In the genomic region with DNA sequence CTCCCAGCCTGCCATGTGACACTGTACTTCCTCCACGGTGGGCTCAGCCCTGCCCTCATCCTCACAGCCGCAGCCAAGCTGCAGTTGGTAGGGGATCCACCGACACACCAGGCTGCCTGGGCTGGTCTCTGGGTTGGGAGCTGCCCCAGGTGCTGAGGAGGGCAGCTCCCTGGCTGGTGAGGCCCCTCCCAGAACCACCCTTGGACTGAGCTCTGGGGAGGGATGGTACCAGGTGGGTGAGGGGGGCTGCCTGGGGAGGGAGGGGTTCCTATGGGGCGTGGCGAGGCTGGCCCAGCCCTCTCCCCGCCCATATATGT, we compare ENCODE assay signal across 1 cellular context.
A peak's percentile ranks its signal among the peaks of the same experiment; 100 is the strongest.
TF ChIP-seq lines count a peak whose summit lies in the region.

No MANE protein-coding gene starts in this region.

TF ChIP-seq in HepG2, 621 proteins besides CTCF, POLR2A, EP300 and RAD21 (continued from another document):
- TF ChIP-seq, protein P1, sequence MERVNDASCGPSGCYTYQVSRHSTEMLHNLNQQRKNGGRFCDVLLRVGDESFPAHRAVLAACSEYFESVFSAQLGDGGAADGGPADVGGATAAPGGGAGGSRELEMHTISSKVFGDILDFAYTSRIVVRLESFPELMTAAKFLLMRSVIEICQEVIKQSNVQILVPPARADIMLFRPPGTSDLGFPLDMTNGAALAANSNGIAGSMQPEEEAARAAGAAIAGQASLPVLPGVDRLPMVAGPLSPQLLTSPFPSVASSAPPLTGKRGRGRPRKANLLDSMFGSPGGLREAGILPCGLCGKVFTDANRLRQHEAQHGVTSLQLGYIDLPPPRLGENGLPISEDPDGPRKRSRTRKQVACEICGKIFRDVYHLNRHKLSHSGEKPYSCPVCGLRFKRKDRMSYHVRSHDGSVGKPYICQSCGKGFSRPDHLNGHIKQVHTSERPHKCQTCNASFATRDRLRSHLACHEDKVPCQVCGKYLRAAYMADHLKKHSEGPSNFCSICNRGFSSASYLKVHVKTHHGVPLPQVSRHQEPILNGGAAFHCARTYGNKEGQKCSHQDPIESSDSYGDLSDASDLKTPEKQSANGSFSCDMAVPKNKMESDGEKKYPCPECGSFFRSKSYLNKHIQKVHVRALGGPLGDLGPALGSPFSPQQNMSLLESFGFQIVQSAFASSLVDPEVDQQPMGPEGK (CRISPR knock-in tag; IDR thresholded peaks at IDR 0.05), result peak; percentile 34; the same call in 1 of the 2 replicates
- TF ChIP-seq PCBP1 (IDR thresholded peaks at IDR 0.05; ENCODE audit: borderline replicate concordance, low read depth, low read length), result 0 out of 2 replicates have a peak, but pooled peaks have one; percentile 56
- TF ChIP-seq, protein P2, sequence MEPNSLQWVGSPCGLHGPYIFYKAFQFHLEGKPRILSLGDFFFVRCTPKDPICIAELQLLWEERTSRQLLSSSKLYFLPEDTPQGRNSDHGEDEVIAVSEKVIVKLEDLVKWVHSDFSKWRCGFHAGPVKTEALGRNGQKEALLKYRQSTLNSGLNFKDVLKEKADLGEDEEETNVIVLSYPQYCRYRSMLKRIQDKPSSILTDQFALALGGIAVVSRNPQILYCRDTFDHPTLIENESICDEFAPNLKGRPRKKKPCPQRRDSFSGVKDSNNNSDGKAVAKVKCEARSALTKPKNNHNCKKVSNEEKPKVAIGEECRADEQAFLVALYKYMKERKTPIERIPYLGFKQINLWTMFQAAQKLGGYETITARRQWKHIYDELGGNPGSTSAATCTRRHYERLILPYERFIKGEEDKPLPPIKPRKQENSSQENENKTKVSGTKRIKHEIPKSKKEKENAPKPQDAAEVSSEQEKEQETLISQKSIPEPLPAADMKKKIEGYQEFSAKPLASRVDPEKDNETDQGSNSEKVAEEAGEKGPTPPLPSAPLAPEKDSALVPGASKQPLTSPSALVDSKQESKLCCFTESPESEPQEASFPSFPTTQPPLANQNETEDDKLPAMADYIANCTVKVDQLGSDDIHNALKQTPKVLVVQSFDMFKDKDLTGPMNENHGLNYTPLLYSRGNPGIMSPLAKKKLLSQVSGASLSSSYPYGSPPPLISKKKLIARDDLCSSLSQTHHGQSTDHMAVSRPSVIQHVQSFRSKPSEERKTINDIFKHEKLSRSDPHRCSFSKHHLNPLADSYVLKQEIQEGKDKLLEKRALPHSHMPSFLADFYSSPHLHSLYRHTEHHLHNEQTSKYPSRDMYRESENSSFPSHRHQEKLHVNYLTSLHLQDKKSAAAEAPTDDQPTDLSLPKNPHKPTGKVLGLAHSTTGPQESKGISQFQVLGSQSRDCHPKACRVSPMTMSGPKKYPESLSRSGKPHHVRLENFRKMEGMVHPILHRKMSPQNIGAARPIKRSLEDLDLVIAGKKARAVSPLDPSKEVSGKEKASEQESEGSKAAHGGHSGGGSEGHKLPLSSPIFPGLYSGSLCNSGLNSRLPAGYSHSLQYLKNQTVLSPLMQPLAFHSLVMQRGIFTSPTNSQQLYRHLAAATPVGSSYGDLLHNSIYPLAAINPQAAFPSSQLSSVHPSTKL (CRISPR knock-in tag; IDR thresholded peaks at IDR 0.05), result no peak
- no peak for TF ChIP-seq ZNF740 (CRISPR knock-in tag; IDR thresholded peaks at IDR 0.05)
- TF ChIP-seq PRDM15 (CRISPR knock-in tag; IDR thresholded peaks at IDR 0.05), result no peak
- TF ChIP-seq ZNF761 (CRISPR knock-in tag; conservative IDR thresholded peaks at IDR 0.05), result 0 out of 2 replicates have a peak, but pooled peaks have one; percentile 15
- no peak for TF ChIP-seq TBX3 (IDR thresholded peaks at IDR 0.05; ENCODE audit: borderline replicate concordance)
- TF ChIP-seq, protein P3, sequence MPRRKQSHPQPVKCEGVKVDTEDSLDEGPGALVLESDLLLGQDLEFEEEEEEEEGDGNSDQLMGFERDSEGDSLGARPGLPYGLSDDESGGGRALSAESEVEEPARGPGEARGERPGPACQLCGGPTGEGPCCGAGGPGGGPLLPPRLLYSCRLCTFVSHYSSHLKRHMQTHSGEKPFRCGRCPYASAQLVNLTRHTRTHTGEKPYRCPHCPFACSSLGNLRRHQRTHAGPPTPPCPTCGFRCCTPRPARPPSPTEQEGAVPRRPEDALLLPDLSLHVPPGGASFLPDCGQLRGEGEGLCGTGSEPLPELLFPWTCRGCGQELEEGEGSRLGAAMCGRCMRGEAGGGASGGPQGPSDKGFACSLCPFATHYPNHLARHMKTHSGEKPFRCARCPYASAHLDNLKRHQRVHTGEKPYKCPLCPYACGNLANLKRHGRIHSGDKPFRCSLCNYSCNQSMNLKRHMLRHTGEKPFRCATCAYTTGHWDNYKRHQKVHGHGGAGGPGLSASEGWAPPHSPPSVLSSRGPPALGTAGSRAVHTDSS (CRISPR knock-in tag; conservative IDR thresholded peaks at IDR 0.05), result no peak
- 0 out of 2 replicates have a peak, but pooled peaks have one; percentile 10 for TF ChIP-seq SRY (CRISPR knock-in tag; IDR thresholded peaks at IDR 0.05)
- TF ChIP-seq ZFP82 (CRISPR knock-in tag; IDR thresholded peaks at IDR 0.05; ENCODE audit: borderline replicate concordance), result no peak
- 0 out of 2 replicates have a peak, but pooled peaks have one; percentile 53 for TF ChIP-seq ZNF589 (CRISPR knock-in tag; conservative IDR thresholded peaks at IDR 0.05)
- TF ChIP-seq, protein P4, sequence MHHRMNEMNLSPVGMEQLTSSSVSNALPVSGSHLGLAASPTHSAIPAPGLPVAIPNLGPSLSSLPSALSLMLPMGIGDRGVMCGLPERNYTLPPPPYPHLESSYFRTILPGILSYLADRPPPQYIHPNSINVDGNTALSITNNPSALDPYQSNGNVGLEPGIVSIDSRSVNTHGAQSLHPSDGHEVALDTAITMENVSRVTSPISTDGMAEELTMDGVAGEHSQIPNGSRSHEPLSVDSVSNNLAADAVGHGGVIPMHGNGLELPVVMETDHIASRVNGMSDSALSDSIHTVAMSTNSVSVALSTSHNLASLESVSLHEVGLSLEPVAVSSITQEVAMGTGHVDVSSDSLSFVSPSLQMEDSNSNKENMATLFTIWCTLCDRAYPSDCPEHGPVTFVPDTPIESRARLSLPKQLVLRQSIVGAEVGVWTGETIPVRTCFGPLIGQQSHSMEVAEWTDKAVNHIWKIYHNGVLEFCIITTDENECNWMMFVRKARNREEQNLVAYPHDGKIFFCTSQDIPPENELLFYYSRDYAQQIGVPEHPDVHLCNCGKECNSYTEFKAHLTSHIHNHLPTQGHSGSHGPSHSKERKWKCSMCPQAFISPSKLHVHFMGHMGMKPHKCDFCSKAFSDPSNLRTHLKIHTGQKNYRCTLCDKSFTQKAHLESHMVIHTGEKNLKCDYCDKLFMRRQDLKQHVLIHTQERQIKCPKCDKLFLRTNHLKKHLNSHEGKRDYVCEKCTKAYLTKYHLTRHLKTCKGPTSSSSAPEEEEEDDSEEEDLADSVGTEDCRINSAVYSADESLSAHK (CRISPR knock-in tag; IDR thresholded peaks at IDR 0.05; ENCODE audit: borderline replicate concordance), result no peak
